Comparison of ENCODE assay signal across 24 cellular contexts in genomic region chr4:139738846-139739613, GRCh38.
DNase-seq lines count a peak whose midpoint lies in the region; ATAC-seq and TF ChIP-seq lines count a peak whose summit lies in the region.
"Had no signal": no experiment of that assay in that cellular context is flagged by ENCODE, and none has a peak within 500 bp of the region (broad histone marks: within the 10 kb centered on the region; RNA-seq: fewer than 3 reads in every experiment).

No MANE protein-coding gene starts in this region.

- peaks cover 7% of the 10 kb centered on the region for H3K4me1 ChIP-seq in CD8-positive, alpha-beta T cell (ENCODE audit: insufficient read depth, low read length)

- no peak overlapping the region for H3K27ac ChIP-seq in CD8-positive, alpha-beta T cell (ENCODE audit: low read depth, low read length)
- H3K27ac ChIP-seq: brain microvascular endothelial cell, SJSA1 had no signal

- peaks cover 17% of the 10 kb centered on the region for H3K27me3 Mint-ChIP-seq in CD8-positive, alpha-beta T cell (ENCODE audit: low read depth)

- no peak for TF ChIP-seq CTCF in fibroblast of the aortic adventitia (IDR thresholded peaks at IDR 0.05; ENCODE audit: insufficient read depth, low read length)
- TF ChIP-seq CTCF in CD8-positive, alpha-beta T cell (IDR thresholded peaks at IDR 0.05): no peak

- H3K36me3 Mint-ChIP-seq in CD8-positive, alpha-beta T cell: no peaks in the 10 kb centered on the region
- H3K36me3 Mint-ChIP-seq: T-cell had no signal

- no peak overlapping the region for H3K27ac Mint-ChIP-seq in CD8-positive, alpha-beta T cell
- H3K27ac Mint-ChIP-seq: T-cell had no signal

- no peaks in the 10 kb centered on the region for H3K9me3 Mint-ChIP-seq in CD8-positive, alpha-beta T cell
- H3K9me3 Mint-ChIP-seq: T-cell had no signal

- POLR2A ChIA-PET in CD8-positive, alpha-beta T cell (lab: Charles Lee): no interaction called here

- CTCF ChIA-PET in CD8-positive, alpha-beta T cell (lab: Charles Lee): no interaction called here

- ATAC-seq in CD8-positive, alpha-beta T cell: no peak
- ATAC-seq: T-cell had no signal

- intact Hi-C loops in CD8-positive, alpha-beta T cell (cut with DNase I, micrococcal nuclease): loop anchor here (5.0 kb wide), 2 partner anchors 618 to 642 kb away; no protein-coding TSS in a partner anchor

- peak; percentile 59 for DNase-seq in D341Med (ENCODE audit: low spot score)
- peak; percentile 17 for DNase-seq in NCI-H446 treated with DMSO at 0.1 percent for 48 hours (lab: John Stamatoyannopoulos, UW)
- peak; percentile 25 for DNase-seq in fibroblast of the aortic adventitia (ENCODE audit: low read depth)
- peak; percentile 40 for DNase-seq in skeletal muscle cell (ENCODE audit: low read depth)
- no peak for DNase-seq in NCI-H1436 (lab: John Stamatoyannopoulos, UW)
- no peak for DNase-seq in inferior parietal cortex (ENCODE audit: extremely low spot score)
- no peak for DNase-seq in CD8-positive, alpha-beta T cell
- DNase-seq: activated T-cell treated with anti-CD3 and anti-CD28 coated beads, Interleukin-2, amount 50 U/mL, for 1 hour; brain microvascular endothelial cell; DMS153; effector CD8-positive, alpha-beta T cell; KBM-7; kidney glomerular epithelial cell; mammary epithelial cell; NCI-H1436 treated with DMSO at 0.1 percent for 48 hours; NCI-H2107; nucleus accumbens; stimulated activated CD4-positive, alpha-beta T cell treated with anti-CD3 and anti-CD28 coated beads, Interleukin-12 subunit alpha, Interleukin-12 subunit beta, amount 100 ng/mL, for 4 hours; stimulated activated CD4-positive, alpha-beta T cell treated with anti-CD3 and anti-CD28 coated beads, Interleukin-4, amount 100 ng/mL, for 24 hours; stimulated activated naive CD4-positive, alpha-beta T cell; T-cell; transverse colon had no signal

- H3K36me3 ChIP-seq in CD8-positive, alpha-beta T cell (ENCODE audit: insufficient read depth, low read length): no peaks in the 10 kb centered on the region
- H3K36me3 ChIP-seq: adrenal gland, brain microvascular endothelial cell, SJSA1, transverse colon had no signal

- peaks cover 8% of the 10 kb centered on the region for H3K27me3 ChIP-seq in CD8-positive, alpha-beta T cell (ENCODE audit: insufficient read depth, low read length)
- H3K27me3 ChIP-seq: adrenal gland, brain microvascular endothelial cell, SJSA1, transverse colon had no signal

- H3K4me3 ChIP-seq in fibroblast of the aortic adventitia (ENCODE audit: low read depth, low read length) (no peak overlapping the region), skeletal muscle cell (ENCODE audit: low read depth, low read length) (no peak overlapping the region)
- no peak overlapping the region for H3K4me3 ChIP-seq in CD8-positive, alpha-beta T cell (ENCODE audit: low read depth, low read length)
- H3K4me3 ChIP-seq: adrenal gland, SJSA1, transverse colon had no signal

- H3K4me3 Mint-ChIP-seq in CD8-positive, alpha-beta T cell: no peak overlapping the region
- H3K4me3 Mint-ChIP-seq: T-cell had no signal

- H3K9me3 ChIP-seq in CD8-positive, alpha-beta T cell (ENCODE audit: low read length): no peaks in the 10 kb centered on the region
- H3K9me3 ChIP-seq: adrenal gland, SJSA1, transverse colon had no signal

- peaks cover 15% of the 10 kb centered on the region for H3K4me1 Mint-ChIP-seq in CD8-positive, alpha-beta T cell (ENCODE audit: low read depth)

Comparison
In these comparisons a context has a peak if more than half of its experiments do, and no peak if none do; other contexts are left out.
1. DNase-seq: peak in D341Med (single experiment), NCI-H446 treated with DMSO at 0.1 percent for 48 hours (single experiment), fibroblast of the aortic adventitia (single experiment) and skeletal muscle cell (single experiment); none in NCI-H1436 (single experiment), inferior parietal cortex (single experiment) and CD8-positive, alpha-beta T cell (0 of 7).